Comparison of ENCODE assay signal across 9 cellular contexts in the genomic region with DNA sequence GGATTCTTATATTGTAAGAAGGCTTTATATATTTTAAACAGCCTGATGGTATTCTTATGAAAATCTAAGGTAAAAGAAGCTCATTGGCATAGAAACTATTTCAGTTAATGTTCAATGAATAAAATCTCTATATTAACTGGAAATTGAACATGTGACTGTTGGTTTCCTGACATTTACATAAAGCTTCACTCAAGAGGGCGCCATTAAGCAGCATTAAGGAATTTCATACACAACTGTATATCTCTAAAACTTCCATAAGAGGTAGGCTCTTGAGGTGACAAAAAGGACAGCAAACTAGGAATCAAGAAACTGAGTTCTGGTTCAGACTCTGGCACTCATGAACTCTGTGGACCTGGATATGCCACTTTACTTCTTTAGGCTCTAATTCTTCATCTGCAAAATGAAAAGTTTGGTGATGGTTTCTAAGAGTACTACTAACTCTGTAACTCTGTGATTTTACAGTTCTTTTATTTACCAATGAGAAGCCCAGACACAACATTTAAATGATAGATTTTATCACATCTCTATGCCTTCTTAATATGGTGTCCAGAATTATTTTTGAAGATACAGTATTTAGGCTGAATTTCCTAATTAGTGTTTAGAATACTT.
DNase-seq lines count a peak whose midpoint lies in the region; ATAC-seq and TF ChIP-seq lines count a peak whose summit lies in the region.
"Had no signal": no experiment of that assay in that cellular context is flagged by ENCODE, and none has a peak within 500 bp of the region (broad histone marks: within the 10 kb centered on the region; RNA-seq: fewer than 3 reads in every experiment).

No MANE protein-coding gene starts in this region.

- intact Hi-C loops in PC-3 (cut with micrococcal nuclease): loop anchor here (1.0 to 2.0 kb wide), 2 partner anchors 75 to 147 kb away; partner anchors contain the start of gene FLRT3

- no peaks in the 10 kb centered on the region for H3K9me2 ChIP-seq in PC-3 (replicated peaks; ENCODE audit: low read length)

- no peaks in the 10 kb centered on the region for H3F3A ChIP-seq in PC-3 (ENCODE audit: low read length, unreplicated experiment)

- H3K4me3 ChIP-seq in AG04449 (ENCODE audit: low read depth, low read length) (no peak overlapping the region), HEK293 (ENCODE audit: low read depth, low read length) (no peak overlapping the region), PC-3 (ENCODE audit: low read length) (no peak overlapping the region)
- H3K4me3 ChIP-seq: SJSA1 had no signal

- peak overlapping the region; percentile 23; the same call in 1 of the 2 replicates for H2AFZ ChIP-seq in PC-3 (ENCODE audit: low read length)

- no peak overlapping the region for H3K9ac ChIP-seq in PC-3 (ENCODE audit: low read length)

- TF ChIP-seq CTCF in AG04449 (IDR thresholded peaks at IDR 0.05; ENCODE audit: insufficient read depth, low read length, missing control alignments): peak; percentile 39
- no peak for TF ChIP-seq CTCF in HEK293 (tag by site-specific recombination; IDR thresholded peaks at IDR 0.05)
- TF ChIP-seq CTCF in PC-3 (conservative IDR thresholded peaks at IDR 0.05; ENCODE audit: low read depth, low read length): peak; percentile 93

- POLR2A ChIA-PET in AG04449 (lab: Yijun Ruan, JAX) (no interaction called here), HEK293 (lab: Yijun Ruan, JAX) (no interaction called here), PC-3 (lab: Charles Lee; ENCODE audit: unreplicated experiment) (interaction anchor here (0.6 kb wide), 1 partner anchor 144 kb away, joined by 3 read pairs; no protein-coding TSS in a partner anchor)

- no peaks in the 10 kb centered on the region for H3K79me2 ChIP-seq in PC-3 (ENCODE audit: low read length)

- CTCF ChIA-PET in AG04449 (lab: Yijun Ruan, JAX) (interaction anchor here (0.6 to 3.8 kb wide), 7 partner anchors 13 to 148 kb away, joined by 3 to 25 read pairs (median 3); partner anchors contain the start of gene FLRT3), HEK293 (lab: Yijun Ruan, JAX) (interaction anchor here (0.6 to 3.5 kb wide), 9 partner anchors 19 to 1710 kb away, joined by 3 to 10 read pairs (median 3); no protein-coding TSS in a partner anchor), PC-3 (lab: Charles Lee) (interaction anchor here (0.5 to 0.8 kb wide), 2 partner anchors 74 to 122 kb away, joined by 3 to 4 read pairs; no protein-coding TSS in a partner anchor)

- ATAC-seq in PC-3 (peak; percentile 86), GM21825 (IDR thresholded peaks at IDR 0.05; ENCODE audit: unreplicated experiment) (no peak)

- no peaks in the 10 kb centered on the region for H3K27me3 ChIP-seq in PC-3 (ENCODE audit: low read length)
- H3K27me3 ChIP-seq: SJSA1 had no signal

- no peaks in the 10 kb centered on the region for H4K20me1 ChIP-seq in PC-3 (ENCODE audit: low read length)

- DNase-seq in AG04449 (ENCODE audit: low read depth, low spot score): peak; percentile 7
- peak; percentile 74 for DNase-seq in PC-3
- peak; percentile 78 for DNase-seq in foreskin melanocyte
- DNase-seq in activated gamma-delta T cell (lab: John Stamatoyannopoulos, UW): no peak
- DNase-seq in NCI-H128 (lab: John Stamatoyannopoulos, UW; ENCODE audit: unreplicated experiment): no peak
- DNase-seq in activated CD4-positive, alpha-beta T cell treated with anti-CD3 and anti-CD28 coated beads, Interleukin-2, amount 50 U/mL, for 1 hour: no peak

- H3K27ac ChIP-seq in HEK293 (ENCODE audit: extremely low read depth, low read depth, low read length): no peak overlapping the region
- H3K27ac ChIP-seq in PC-3 (ENCODE audit: low read length): no peak overlapping the region
- H3K27ac ChIP-seq: SJSA1 had no signal

- no peaks in the 10 kb centered on the region for H3K4me1 ChIP-seq in HEK293 (ENCODE audit: control insufficient read depth, insufficient read depth, low read length)
- H3K4me1 ChIP-seq in PC-3 (ENCODE audit: insufficient read depth, low read length): 0 out of 2 replicates have a peak, but pooled peaks cover 7% of the 10 kb centered on the region
- H3K4me1 ChIP-seq: SJSA1 had no signal

- H3K4me2 ChIP-seq in PC-3 (ENCODE audit: low read length): no peak overlapping the region

- BruUV-seq in PC-3 (replicated peaks; lab: Mats Ljungman, UMichigan): no TSS peak

- H3K36me3 ChIP-seq in HEK293 (ENCODE audit: control insufficient read depth in 2 of 2, insufficient read depth in 1 of 2, low read length in 2 of 2) (no peaks in the 10 kb centered on the region), PC-3 (ENCODE audit: low read depth, low read length) (no peaks in the 10 kb centered on the region)
- H3K36me3 ChIP-seq: SJSA1 had no signal

- H3K9me3 ChIP-seq in HEK293 (ENCODE audit: control insufficient read depth, insufficient read depth, low read depth, low read length): no peaks in the 10 kb centered on the region
- H3K9me3 ChIP-seq in PC-3 (ENCODE audit: low read length): no peaks in the 10 kb centered on the region
- H3K9me3 ChIP-seq: SJSA1 had no signal

TF ChIP-seq in HEK293, 187 proteins besides CTCF, POLR2A, EP300 and RAD21:
- TF ChIP-seq ZNF529 (tag by site-specific recombination; IDR thresholded peaks at IDR 0.05; ENCODE audit: insufficient replicate concordance) (no peak), ZNF654 (tag by site-specific recombination; IDR thresholded peaks at IDR 0.05; ENCODE audit: low read depth) (peak; percentile 39)

Comparison
In these comparisons a context has a peak if more than half of its experiments do, and no peak if none do; other contexts are left out.
1. DNase-seq: peak in AG04449 (single experiment), PC-3 (single experiment) and foreskin melanocyte (single experiment); none in activated gamma-delta T cell (single experiment), NCI-H128 (single experiment) and activated CD4-positive, alpha-beta T cell treated with anti-CD3 and anti-CD28 coated beads, Interleukin-2, amount 50 U/mL, for 1 hour (single experiment).